Comparison of ENCODE assay signal across 16 cellular contexts in genomic region chr10:121449457-121450045, GRCh38.
DNase-seq lines count a peak whose midpoint lies in the region; ATAC-seq and TF ChIP-seq lines count a peak whose summit lies in the region.
"Had no signal": no experiment of that assay in that cellular context is flagged by ENCODE, and none has a peak within 500 bp of the region (broad histone marks: within the 10 kb centered on the region; RNA-seq: fewer than 3 reads in every experiment).

No MANE protein-coding gene starts in this region.

- 84 to 94% (median 85%) methylated on average over 5 of the region's 5 CpGs for WGBS in ovary, 3 donors

- H3K4me1 ChIP-seq in GM23338 (ENCODE audit: insufficient read depth), result no peaks in the 10 kb centered on the region
- H3K4me1 ChIP-seq in ovary (ENCODE audit: insufficient read depth), result no peaks in the 10 kb centered on the region

- DNase-seq in GM23338 (ENCODE audit: low spot score) (no peak), ovary (no peak), HEK293T (ENCODE audit: extremely low spot score) (no peak), left colon (no peak)
- no peak for DNase-seq in activated CD8-positive, alpha-beta memory T cell treated with anti-CD3 and anti-CD28 coated beads, Interleukin-2, amount 50 U/mL, for 48 hours
- DNase-seq: aorta; effector CD8-positive, alpha-beta T cell; left ventricle myocardium superior; NCI-H526; stimulated activated CD4-positive, alpha-beta T cell treated with anti-CD3 and anti-CD28 coated beads, Interleukin-2, amount 100 ng/mL, for 24 hours; stimulated activated naive B cell treated with anti-CD40 and anti-IgM and Interleukin-4, amounts not matched to agents 10 μg/mL and 1 μg/mL and 100 μg/mL, for 72 hours had no signal

- POLR2A ChIA-PET in HEK293T (lab: Yijun Ruan, JAX), result interaction anchor here (0.7 kb wide), 1 partner anchor 10 kb away, joined by 3 read pairs; no protein-coding TSS in a partner anchor

- no peaks in the 10 kb centered on the region for H3K9me3 ChIP-seq in ovary

- no peaks in the 10 kb centered on the region; the same call in 1 of the 3 replicates for H3K4me1 Mint-ChIP-seq in GM23338
- peaks cover 26% of the 10 kb centered on the region for H3K4me1 Mint-ChIP-seq in nephron
- H3K4me1 Mint-ChIP-seq: stimulated activated naive B cell treated with anti-CD40 and anti-IgM and Interleukin-4, amounts not matched to agents 10 μg/mL and 1 μg/mL and 100 μg/mL, for 72 hours had no signal

- TF ChIP-seq POLR2A in ovary (IDR thresholded peaks at IDR 0.05), result no peak

- no peak for TF ChIP-seq CTCF in GM23338 (conservative IDR thresholded peaks at IDR 0.05; ENCODE audit: low read depth in 2 of 2)
- TF ChIP-seq CTCF in nephron (IDR thresholded peaks at IDR 0.05; ENCODE audit: unreplicated experiment in 3 of 3), result no peak
- TF ChIP-seq CTCF in ovary (IDR thresholded peaks at IDR 0.05), result no peak

- no peaks in the 10 kb centered on the region for H3F3A ChIP-seq in GM23338 (replicated peaks; ENCODE audit: low read depth)

- no peaks in the 10 kb centered on the region for H3K27me3 ChIP-seq in GM23338 (ENCODE audit: insufficient read depth)
- H3K27me3 ChIP-seq in ovary, result no peaks in the 10 kb centered on the region

- H3K36me3 ChIP-seq in GM23338 (ENCODE audit: insufficient read depth) (no peaks in the 10 kb centered on the region), ovary (no peaks in the 10 kb centered on the region)

- no peaks in the 10 kb centered on the region for H3K27me3 Mint-ChIP-seq in GM23338 (ENCODE audit: insufficient read depth, low read depth, poor library complexity)
- H3K27me3 Mint-ChIP-seq in nephron (ENCODE audit: low read depth), result peaks cover 20% of the 10 kb centered on the region
- H3K27me3 Mint-ChIP-seq: stimulated activated naive B cell treated with anti-CD40 and anti-IgM and Interleukin-4, amounts not matched to agents 10 μg/mL and 1 μg/mL and 100 μg/mL, for 72 hours had no signal

- H3K4me3 Mint-ChIP-seq in GM23338 (no peak overlapping the region), nephron (peak overlapping the region in 2 of 3 experiments; percentile 29 to 48)
- H3K4me3 Mint-ChIP-seq: stimulated activated naive B cell treated with anti-CD40 and anti-IgM and Interleukin-4, amounts not matched to agents 10 μg/mL and 1 μg/mL and 100 μg/mL, for 72 hours had no signal

- H3K27ac Mint-ChIP-seq in GM23338, result no peak overlapping the region
- H3K27ac Mint-ChIP-seq in nephron, result peak overlapping the region; percentile 91 to 97 (median 96)
- H3K27ac Mint-ChIP-seq: stimulated activated naive B cell treated with anti-CD40 and anti-IgM and Interleukin-4, amounts not matched to agents 10 μg/mL and 1 μg/mL and 100 μg/mL, for 72 hours had no signal

- CTCF ChIA-PET in HEK293T (lab: Yijun Ruan, JAX), result interaction anchor here (1.0 to 1.5 kb wide), 2 partner anchors 11 to 19 kb away, joined by 3 to 4 read pairs; no protein-coding TSS in a partner anchor

- H3K27ac ChIP-seq in GM23338 (ENCODE audit: low read depth) (no peak overlapping the region), ovary (no peak overlapping the region)
- H3K27ac ChIP-seq: C4-2B, VCaP had no signal

- TF ChIP-seq EP300 in ovary (IDR thresholded peaks at IDR 0.05), result no peak

- ATAC-seq in GM18907 (IDR thresholded peaks at IDR 0.05; ENCODE audit: unreplicated experiment) (peak; percentile 53), GM23338 (no peak), HG03432 (IDR thresholded peaks at IDR 0.05; ENCODE audit: unreplicated experiment) (peak; percentile 37), left colon (no peak)
- ATAC-seq: left ventricle myocardium superior; stimulated activated naive B cell treated with anti-CD40 and anti-IgM and Interleukin-4, amounts not matched to agents 10 μg/mL and 1 μg/mL and 100 μg/mL, for 72 hours had no signal

- no peaks in the 10 kb centered on the region for H3K9me3 Mint-ChIP-seq in GM23338
- H3K9me3 Mint-ChIP-seq in nephron, result no peaks in the 10 kb centered on the region
- H3K9me3 Mint-ChIP-seq: stimulated activated naive B cell treated with anti-CD40 and anti-IgM and Interleukin-4, amounts not matched to agents 10 μg/mL and 1 μg/mL and 100 μg/mL, for 72 hours had no signal

- H3K9me2 ChIP-seq in GM23338 (ENCODE audit: insufficient read depth), result peaks cover 4% of the 10 kb centered on the region; the same call in 1 of the 2 replicates

- intact Hi-C loops in ovary (cut with DNase I) (loop anchor here in 1 of 4 donors (10.0 kb wide), 1 partner anchor 145 kb away; the partner anchor contains the start of gene FGFR2), left colon (cut with DNase I, micrococcal nuclease) (no loop called here)

- H3K36me3 Mint-ChIP-seq in GM23338 (ENCODE audit: low read depth) (no peaks in the 10 kb centered on the region), nephron (ENCODE audit: low read depth) (no peaks in the 10 kb centered on the region)
- H3K36me3 Mint-ChIP-seq: stimulated activated naive B cell treated with anti-CD40 and anti-IgM and Interleukin-4, amounts not matched to agents 10 μg/mL and 1 μg/mL and 100 μg/mL, for 72 hours had no signal

- H3K79me2 ChIP-seq in GM23338 (replicated peaks; ENCODE audit: insufficient read depth), result no peaks in the 10 kb centered on the region

- H3K4me3 ChIP-seq in GM23338 (no peak overlapping the region), ovary (no peak overlapping the region)

- H3K4me2 ChIP-seq in GM23338, result no peak overlapping the region

- H4K20me1 ChIP-seq in GM23338 (replicated peaks; ENCODE audit: insufficient read depth), result no peaks in the 10 kb centered on the region

- H2AFZ ChIP-seq in GM23338, result peak overlapping the region; percentile 56; the same call in 1 of the 2 replicates

TF ChIP-seq in GM23338, 12 proteins besides CTCF, POLR2A, EP300 and RAD21:
- no peak for TF ChIP-seq CREB1 (CRISPR knock-in tag; IDR thresholded peaks at IDR 0.05; ENCODE audit: low read depth)
- no peak for TF ChIP-seq EZH2 (IDR thresholded peaks at IDR 0.05; ENCODE audit: low read depth, unreplicated experiment)
- TF ChIP-seq POLR2AphosphoS5 (IDR thresholded peaks at IDR 0.05; ENCODE audit: low read depth), result no peak
- TF ChIP-seq JUNB (IDR thresholded peaks at IDR 0.05; ENCODE audit: unreplicated experiment), result no peak

TF ChIP-seq in HEK293T, 16 proteins besides CTCF, POLR2A, EP300 and RAD21:
- TF ChIP-seq NFRKB (IDR thresholded peaks at IDR 0.05) (no peak), FOXM1 (IDR thresholded peaks at IDR 0.05; ENCODE audit: borderline replicate concordance) (no peak), TARDBP (IDR thresholded peaks at IDR 0.05) (no peak), BHLHE40 (IDR thresholded peaks at IDR 0.05; ENCODE audit: borderline replicate concordance) (no peak), LEF1 (IDR thresholded peaks at IDR 0.05; ENCODE audit: borderline replicate concordance) (no peak), SP1 (IDR thresholded peaks at IDR 0.05) (no peak)
TF ChIP-seq in HEK293T: peak in this region for 0.

Comparison
In these comparisons a context has a peak if more than half of its experiments do, and no peak if none do; other contexts are left out.
1. ATAC-seq: peak in GM18907 (single experiment) and HG03432 (single experiment); none in GM23338 (single experiment) and left colon (single experiment).